In the genomic region with DNA sequence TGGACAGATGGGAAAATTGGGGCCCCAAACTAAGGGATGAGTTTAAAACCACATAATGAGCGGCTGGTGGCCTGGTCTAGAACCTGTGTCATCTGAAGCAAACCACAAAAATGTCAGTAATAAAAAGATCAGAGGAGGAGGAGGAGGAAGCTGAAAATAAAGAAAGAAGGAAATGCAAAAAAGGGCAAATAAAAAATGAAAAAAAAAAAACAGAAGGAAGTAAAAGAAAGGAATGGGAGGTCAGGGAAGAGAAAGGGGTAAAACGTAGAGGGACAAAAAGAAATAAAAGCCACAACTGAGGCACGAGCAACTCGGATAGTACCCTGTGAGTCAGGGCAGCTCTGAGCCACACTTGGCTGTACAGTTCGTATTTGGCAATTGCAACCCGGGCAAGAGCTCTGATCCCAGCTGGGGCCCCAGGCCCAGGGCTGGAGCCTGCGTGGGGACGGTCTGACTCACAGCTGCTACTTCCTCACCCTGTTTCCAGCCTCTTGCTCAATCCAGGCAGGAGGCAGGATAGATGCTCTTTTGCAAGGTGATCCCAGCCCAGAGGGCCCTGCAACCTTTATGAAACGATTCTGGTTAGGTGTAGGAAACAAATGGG, we compare ENCODE assay signal across 8 cellular contexts.
DNase-seq lines count a peak whose midpoint lies in the region; ATAC-seq and TF ChIP-seq lines count a peak whose summit lies in the region.

No MANE protein-coding gene starts in this region.

- H3K36me3 ChIP-seq in ACC112 (ENCODE audit: insufficient read depth, low read length), result no peaks in the 10 kb centered on the region
- no peaks in the 10 kb centered on the region for H3K36me3 ChIP-seq in Loucy (ENCODE audit: insufficient read depth, low read length)
- no peaks in the 10 kb centered on the region for H3K36me3 ChIP-seq in lower lobe of right lung

- H3F3A ChIP-seq in Loucy (ENCODE audit: low read depth), result no peaks in the 10 kb centered on the region

- peak overlapping the region; percentile 95 for H3K27ac ChIP-seq in ACC112 (ENCODE audit: low read depth, low read length)
- H3K27ac ChIP-seq in lower lobe of right lung, result no peak overlapping the region

- peak; percentile 77 for DNase-seq in cerebellar cortex (ENCODE audit: low spot score)
- DNase-seq in lower lobe of right lung, result peak; percentile 70
- no peak for DNase-seq in activated CD8-positive, alpha-beta memory T cell treated with anti-CD3 and anti-CD28 coated beads, Interleukin-2, amount 50 U/mL, for 4 hours
- DNase-seq in NCI-H2081 treated with DMSO at 0.1 percent for 48 hours (lab: John Stamatoyannopoulos, UW), result no peak
- DNase-seq in foreskin melanocyte, result no peak
- no peak for DNase-seq in T-helper 9 cell

- H3K27me3 ChIP-seq in ACC112 (ENCODE audit: insufficient read depth, low read length), result no peaks in the 10 kb centered on the region
- H3K27me3 ChIP-seq in Loucy (ENCODE audit: insufficient read depth, low read length, poor library complexity, severe bottlenecking), result no peaks in the 10 kb centered on the region
- no peaks in the 10 kb centered on the region for H3K27me3 ChIP-seq in lower lobe of right lung (ENCODE audit: low read depth)

- intact Hi-C loops in lower lobe of right lung (cut with DNase I), result no loop called here

- no peak overlapping the region for H3K9ac ChIP-seq in Loucy (ENCODE audit: low read depth, low read length, poor library complexity, severe bottlenecking)

- H4K20me1 ChIP-seq in Loucy (ENCODE audit: insufficient read depth, low read length, poor library complexity, severe bottlenecking), result no peaks in the 10 kb centered on the region

- no peak overlapping the region for H3K4me3 ChIP-seq in ACC112 (ENCODE audit: low read depth, low read length)
- peak overlapping the region; percentile 5 for H3K4me3 ChIP-seq in Loucy (ENCODE audit: low read length, poor library complexity, severe bottlenecking)
- H3K4me3 ChIP-seq in lower lobe of right lung, result no peak overlapping the region

- H2AFZ ChIP-seq in ACC112 (ENCODE audit: low read length, unreplicated experiment) (no peak overlapping the region), Loucy (ENCODE audit: low read length) (no peak overlapping the region)

- ATAC-seq in lower lobe of right lung, result peak; percentile 83 to 92

- H3K9me2 ChIP-seq in Loucy (replicated peaks; ENCODE audit: low read depth, low read length), result no peaks in the 10 kb centered on the region

- H3K9me3 ChIP-seq in Loucy (ENCODE audit: insufficient read depth, low read depth, low read length) (no peaks in the 10 kb centered on the region; the same call in 1 of the 2 replicates), lower lobe of right lung (no peaks in the 10 kb centered on the region)

- H3K79me2 ChIP-seq in ACC112 (ENCODE audit: control insufficient read depth, insufficient read depth, low read length, unreplicated experiment), result no peaks in the 10 kb centered on the region
- H3K79me2 ChIP-seq in Loucy (ENCODE audit: insufficient read depth, low read length), result no peaks in the 10 kb centered on the region

- H3K4me1 ChIP-seq in ACC112 (ENCODE audit: control insufficient read depth, insufficient read depth, low read length, unreplicated experiment) (peaks cover 58% of the 10 kb centered on the region), Loucy (ENCODE audit: insufficient read depth, low read length, poor library complexity, severe bottlenecking) (peaks cover 15% of the 10 kb centered on the region), lower lobe of right lung (peaks cover 21% of the 10 kb centered on the region)

- no peak for TF ChIP-seq CTCF in Loucy (conservative IDR thresholded peaks at IDR 0.05; ENCODE audit: low read length)
- no peak for TF ChIP-seq CTCF in lower lobe of right lung (IDR thresholded peaks at IDR 0.05)

- peak overlapping the region; percentile 53 for H3K4me2 ChIP-seq in Loucy (ENCODE audit: low read depth, low read length, poor library complexity, severe bottlenecking)

Comparison
In these comparisons a context has a peak if more than half of its experiments do, and no peak if none do; other contexts are left out.
1. DNase-seq: peak in cerebellar cortex (single experiment) and lower lobe of right lung (single experiment); none in activated CD8-positive, alpha-beta memory T cell treated with anti-CD3 and anti-CD28 coated beads, Interleukin-2, amount 50 U/mL, for 4 hours (single experiment), NCI-H2081 treated with DMSO at 0.1 percent for 48 hours (single experiment), foreskin melanocyte (single experiment) and T-helper 9 cell (single experiment).